8 cellular contexts compared by ENCODE assay signal in the genomic region with DNA sequence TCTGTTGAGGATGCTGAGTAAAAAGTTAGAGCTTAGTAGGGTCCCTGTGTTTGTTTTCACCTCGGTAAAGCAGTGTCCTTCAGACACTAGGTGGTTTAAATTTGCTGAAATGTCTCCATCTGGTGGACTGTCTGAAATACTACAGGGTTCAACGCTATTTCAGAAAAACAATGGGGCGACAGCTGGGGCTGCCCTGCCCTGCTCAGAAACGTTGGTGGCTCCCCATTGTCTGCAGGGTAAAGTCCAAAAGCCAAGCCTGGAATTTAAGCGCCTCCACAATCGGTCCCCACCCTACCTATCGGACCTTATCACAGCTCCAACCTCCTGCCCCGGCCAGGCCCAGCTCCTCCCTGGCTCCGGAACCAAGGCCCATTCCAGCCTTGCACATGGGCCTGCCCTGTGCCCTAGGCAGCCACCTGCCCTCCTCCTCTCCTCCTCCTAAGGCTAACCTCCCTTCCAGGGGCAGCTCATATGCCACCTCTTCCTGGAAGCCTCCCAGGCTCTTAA. TPM values are rescaled to one million over a fixed set of nuclear protein-coding genes. Genes with fewer than 3 reads are reported as not detected.
DNase-seq lines count a peak whose midpoint lies in the region; ATAC-seq and TF ChIP-seq lines count a peak whose summit lies in the region.

No MANE protein-coding gene starts in this region.

- peak; percentile 7 for DNase-seq in activated naive CD4-positive, alpha-beta T cell treated with Interleukin-2 at 50 U/mL for 16 hours
- DNase-seq in activated naive CD4-positive, alpha-beta T cell treated with anti-CD3 and anti-CD28 coated beads, Interleukin-2, amount 50 U/mL, for 16 hours, result no peak
- DNase-seq in LNCaP clone FGC (ENCODE audit: low read depth) (no peak), endodermal cell (peak; percentile 81), medulla oblongata (ENCODE audit: extremely low spot score) (peak; percentile 64)

- H3K4me3 ChIP-seq in LNCaP clone FGC (ENCODE audit: low read depth, low read length) (no peak overlapping the region), SU-DHL-6 (ENCODE audit: insufficient read depth, low read length, poor library complexity, severe bottlenecking) (no peak overlapping the region), endodermal cell (ENCODE audit: low read length) (no peak overlapping the region)

- H3K9me3 ChIP-seq in SU-DHL-6 (ENCODE audit: insufficient read depth, low read length) (no peaks in the 10 kb centered on the region), endodermal cell (ENCODE audit: control insufficient read depth, low read length) (no peaks in the 10 kb centered on the region)

- H3K36me3 Mint-ChIP-seq in endodermal cell (ENCODE audit: low read depth), result no peaks in the 10 kb centered on the region

- ATAC-seq in GM21447 (IDR thresholded peaks at IDR 0.05; ENCODE audit: unreplicated experiment) (no peak), GM19452 (IDR thresholded peaks at IDR 0.05; ENCODE audit: unreplicated experiment) (no peak)

- H3K4me2 ChIP-seq in SU-DHL-6 (ENCODE audit: low read depth, low read length, poor library complexity, severe bottlenecking), result no peak overlapping the region

- no peaks in the 10 kb centered on the region for H3K9me2 ChIP-seq in SU-DHL-6 (replicated peaks; ENCODE audit: insufficient read depth, low read length)

- H3K4me3 Mint-ChIP-seq in endodermal cell, result no peak overlapping the region

- H3K27ac Mint-ChIP-seq in endodermal cell, result peak overlapping the region; percentile 87

- H2AFZ ChIP-seq in SU-DHL-6 (ENCODE audit: low read depth, low read length, severe bottlenecking), result peak overlapping the region; percentile 18

- H3K36me3 ChIP-seq in SU-DHL-6 (ENCODE audit: low read length) (no peaks in the 10 kb centered on the region), endodermal cell (ENCODE audit: control insufficient read depth, insufficient read depth, low read length) (no peaks in the 10 kb centered on the region)

- H3K9ac ChIP-seq in SU-DHL-6 (ENCODE audit: low read length) (no peak overlapping the region), endodermal cell (ENCODE audit: extremely low read depth, low read length, poor library complexity, severe bottlenecking) (no peak overlapping the region)

- no peak overlapping the region for H3K27ac ChIP-seq in SU-DHL-6 (ENCODE audit: low read depth, low read length)
- no peak overlapping the region for H3K27ac ChIP-seq in endodermal cell (ENCODE audit: low read depth, low read length)

- H3K27me3 ChIP-seq in SU-DHL-6 (ENCODE audit: low read length) (no peaks in the 10 kb centered on the region), endodermal cell (ENCODE audit: control insufficient read depth, insufficient read depth, low read length, poor library complexity, severe bottlenecking) (peaks cover 8% of the 10 kb centered on the region)

- no peaks in the 10 kb centered on the region for H3K9me3 Mint-ChIP-seq in endodermal cell

- no peaks in the 10 kb centered on the region for H3K4me1 ChIP-seq in endodermal cell (ENCODE audit: control insufficient read depth, insufficient read depth, low read length)

- H3K79me2 ChIP-seq in SU-DHL-6 (ENCODE audit: insufficient read depth, low read length), result no peaks in the 10 kb centered on the region

- no peaks in the 10 kb centered on the region for H3F3A ChIP-seq in SU-DHL-6 (ENCODE audit: insufficient read depth)

- H3K27me3 Mint-ChIP-seq in endodermal cell (ENCODE audit: insufficient read depth), result peaks cover 6% of the 10 kb centered on the region

- no peaks in the 10 kb centered on the region for H4K20me1 ChIP-seq in SU-DHL-6 (ENCODE audit: low read depth, low read length)

- peaks cover 21% of the 10 kb centered on the region for H3K4me1 Mint-ChIP-seq in endodermal cell

- 20 to 29% methylated on average over 1 to 9 of the region's 9 CpGs for WGBS in endodermal cell (ENCODE audit: insufficient coverage in 1 of 2, insufficient read length in 1 of 2), 2 experiments

- TF ChIP-seq CTCF in LNCaP clone FGC (IDR thresholded peaks at IDR 0.05; ENCODE audit: control insufficient read depth, extremely low read depth, insufficient read depth) (peak; percentile 66), SU-DHL-6 (IDR thresholded peaks at IDR 0.05; ENCODE audit: insufficient read depth, low read length, poor library complexity, severe bottlenecking) (peak; percentile 68), endodermal cell (conservative IDR thresholded peaks at IDR 0.05) (peak; percentile 87)

RNA-seq across cellular contexts. Expression of gene TSEN2, which starts 4.3 kb away (rescaled TPM):
- total RNA-seq in endodermal cell, result 10 to 100 TPM; 16.6 to 18.2 TPM
- polyA plus RNA-seq in endodermal cell (2013, experiment 1 of 2), result 20.4 TPM
- polyA plus RNA-seq in endodermal cell (2013, experiment 2 of 2), result 21.9 TPM

Comparison
In these comparisons a context has a peak if more than half of its experiments do, and no peak if none do; other contexts are left out.
1. DNase-seq: peak in activated naive CD4-positive, alpha-beta T cell treated with Interleukin-2 at 50 U/mL for 16 hours (single experiment), endodermal cell (single experiment) and medulla oblongata (single experiment); none in activated naive CD4-positive, alpha-beta T cell treated with anti-CD3 and anti-CD28 coated beads, Interleukin-2, amount 50 U/mL, for 16 hours (single experiment) and LNCaP clone FGC (single experiment).
2. Peak in every context shown above with its lines, with median percentiles within 50 percentile points of each other: CTCF ChIP-seq.